Comparison of ENCODE assay signal across 15 cellular contexts in genomic region chr16:70661534-70661917, GRCh38. TPM values are rescaled to one million over a fixed set of nuclear protein-coding genes. Genes with fewer than 3 reads are reported as not detected.
DNase-seq lines count a peak whose midpoint lies in the region; ATAC-seq and TF ChIP-seq lines count a peak whose summit lies in the region.
"Had no signal": no experiment of that assay in that cellular context is flagged by ENCODE, and none has a peak within 500 bp of the region (broad histone marks: within the 10 kb centered on the region; RNA-seq: fewer than 3 reads in every experiment).

No MANE protein-coding gene starts in this region.

- peaks cover under 1% of the 10 kb centered on the region for H3K9me3 Mint-ChIP-seq in mesothelial cell of epicardium
- H3K9me3 Mint-ChIP-seq: CD8-positive, alpha-beta memory T cell; IgD-negative memory B cell had no signal

- H3K23ac ChIP-seq in IMR-90 (ENCODE audit: low read depth, low read length) = no peak overlapping the region

- H2AK5ac ChIP-seq in IMR-90 (ENCODE audit: low read depth, low read length) = no peak overlapping the region

- no peak overlapping the region for H4K91ac ChIP-seq in IMR-90 (ENCODE audit: insufficient read depth, low read depth, low read length)

- H4K5ac ChIP-seq in IMR-90 (ENCODE audit: low read depth, low read length) = no peak overlapping the region

- ATAC-seq in IMR-90 (ENCODE audit: low read depth) (no peak), GM21786 (IDR thresholded peaks at IDR 0.05; ENCODE audit: unreplicated experiment) (no peak), HG02884 (IDR thresholded peaks at IDR 0.05; ENCODE audit: unreplicated experiment) (no peak)

- H2BK20ac ChIP-seq in IMR-90 (ENCODE audit: low read depth, low read length) = no peak overlapping the region

- no peak overlapping the region for H3K14ac ChIP-seq in IMR-90 (replicated peaks; ENCODE audit: low read depth, low read length)

- dilution Hi-C loops in IMR-90 (cut with HindIII; ENCODE audit: low sequenced_read_pairs, unreplicated experiment) = no loop called here

- H3K4me1 ChIP-seq in IMR-90 (ENCODE audit: control insufficient read depth, insufficient read depth, low read length) (peaks cover 3% of the 10 kb centered on the region; the same call in 1 of the 2 replicates), uterus (peaks cover 0 to 21% of the 10 kb centered on the region in 2 donors)
- H3K4me1 ChIP-seq: BLaER1 had no signal

- H3K56ac ChIP-seq in IMR-90 (ENCODE audit: extremely low read depth, insufficient read depth, low read length) = no peak overlapping the region

- no peak overlapping the region for H2BK120ac ChIP-seq in IMR-90 (ENCODE audit: low read depth, low read length)

- H4K20me1 ChIP-seq in IMR-90 (ENCODE audit: insufficient read depth, low read length) = peaks cover 52% of the 10 kb centered on the region

- peaks cover 8% of the 10 kb centered on the region for H3K4me1 Mint-ChIP-seq in mesothelial cell of epicardium
- H3K4me1 Mint-ChIP-seq: CD8-positive, alpha-beta memory T cell; IgD-negative memory B cell had no signal

- H3K27me3 ChIP-seq in IMR-90 (ENCODE audit: control insufficient read depth, insufficient read depth, low read length) (no peaks in the 10 kb centered on the region), uterus (no peaks in the 10 kb centered on the region)
- H3K27me3 ChIP-seq: BLaER1 had no signal

- 64% methylated on average over 3 of the region's 17 CpGs; no CpG with 5 or more reads in 1 of the 2 experiments for WGBS in IMR-90 (ENCODE audit: extremely low coverage in 2 of 2, insufficient read length in 1 of 2), 2 experiments

- H3K79me1 ChIP-seq in IMR-90 (ENCODE audit: low read depth in 1 of 2, low read length in 2 of 2) = peaks cover 0 to 35% of the 10 kb centered on the region in 2 experiments; a peak in 3 of 4 replicates

- no peak overlapping the region for H2BK15ac ChIP-seq in IMR-90 (ENCODE audit: low read depth, low read length)

- H2BK5ac ChIP-seq in IMR-90 (ENCODE audit: low read depth, low read length, poor library complexity, severe bottlenecking) = no peak overlapping the region

- peak overlapping the region; percentile 66 for H2AK9ac ChIP-seq in IMR-90 (replicated peaks; ENCODE audit: low read depth, low read length, poor library complexity)

- H3K4me3 Mint-ChIP-seq in mesothelial cell of epicardium = no peak overlapping the region
- H3K4me3 Mint-ChIP-seq: CD8-positive, alpha-beta memory T cell; IgD-negative memory B cell had no signal

- no TSS peak for BruUV-seq in IMR-90 (replicated peaks; lab: Mats Ljungman, UMichigan)

- POLR2A ChIA-PET in IMR-90 (lab: Charles Lee; ENCODE audit: unreplicated experiment) = no interaction called here

- H3K27ac ChIP-seq in IMR-90 (ENCODE audit: insufficient read depth, low read length) (no peak overlapping the region), coronary artery (peak overlapping the region; percentile 42 to 58), uterus (peak overlapping the region; percentile 65 to 69)
- H3K27ac ChIP-seq: BLaER1 had no signal

- H3K36me3 ChIP-seq in IMR-90 (ENCODE audit: control insufficient read depth, insufficient read depth, low read length) (peaks cover 43% of the 10 kb centered on the region), uterus (no peaks in the 10 kb centered on the region)

- no peak overlapping the region for H2AFZ ChIP-seq in IMR-90 (replicated peaks; ENCODE audit: low read length, poor library complexity)

- TF ChIP-seq POLR2A in IMR-90 (IDR thresholded peaks at IDR 0.05; ENCODE audit: low read depth, low read length) (no peak), uterus (IDR thresholded peaks at IDR 0.05) (no peak)

- no peak for TF ChIP-seq RAD21 in IMR-90 (IDR thresholded peaks at IDR 0.05; ENCODE audit: low read length)

- no peaks in the 10 kb centered on the region for H3K9me3 ChIP-seq in IMR-90 (ENCODE audit: control insufficient read depth, insufficient read depth, low read length)
- no peaks in the 10 kb centered on the region for H3K9me3 ChIP-seq in uterus
- H3K9me3 ChIP-seq: BLaER1 had no signal

- CTCF ChIA-PET in IMR-90 (lab: Yijun Ruan, JAX) = interaction anchor here (1.2 kb wide), 1 partner anchor 110 kb away, joined by 3 read pairs; no protein-coding TSS in a partner anchor

- no peak overlapping the region for H3K9ac ChIP-seq in IMR-90 (ENCODE audit: low read depth, low read length)
- H3K9ac ChIP-seq: BLaER1 had no signal

- intact Hi-C loops in IMR-90 (cut with micrococcal nuclease) = no loop called here
- intact Hi-C loops in uterus (cut with DNase I; ENCODE audit: low total_unique reads) = no loop called here

- no peak overlapping the region for H3K4me2 ChIP-seq in IMR-90 (ENCODE audit: low read depth, low read length)
- H3K4me2 ChIP-seq: BLaER1 had no signal

- H3K9me1 ChIP-seq in IMR-90 (ENCODE audit: insufficient read depth, low read length) = no peaks in the 10 kb centered on the region

- no peak overlapping the region for H3K18ac ChIP-seq in IMR-90 (ENCODE audit: low read depth, low read length)

- H3K4ac ChIP-seq in IMR-90 (ENCODE audit: low read depth, low read length) = no peak overlapping the region

- in situ Hi-C loops in IMR-90 (cut with MboI; ENCODE audit: low sequenced_read_pairs) = no loop called here

- H4K8ac ChIP-seq in IMR-90 (ENCODE audit: low read depth in 2 of 2, low read length in 2 of 2) = no peak overlapping the region

- DNase-seq in IMR-90 (no peak), coronary artery (ENCODE audit: low spot score) (no peak), mesothelial cell of epicardium (ENCODE audit: low spot score in 2 of 2, unreplicated experiment in 2 of 2) (no peak), uterus (peak in 1 of 2 donors; percentile 43), GM10266 (ENCODE audit: extremely low spot score) (no peak)
- DNase-seq: CD8-positive, alpha-beta memory T cell; HCEC 1CT; NCI-H2107; NCI-H446 treated with DMSO at 0.1 percent for 48 hours; NCI-H748 treated with DMSO at 0.1 percent for 48 hours; SHP77 had no signal

- H3K27me3 Mint-ChIP-seq in mesothelial cell of epicardium (ENCODE audit: low read depth) = no peaks in the 10 kb centered on the region
- H3K27me3 Mint-ChIP-seq: IgD-negative memory B cell had no signal

- peaks cover 10% of the 10 kb centered on the region for H3K36me3 Mint-ChIP-seq in mesothelial cell of epicardium

- peak overlapping the region; percentile 39 for H3K27ac Mint-ChIP-seq in mesothelial cell of epicardium
- H3K27ac Mint-ChIP-seq: IgD-negative memory B cell had no signal

- TF ChIP-seq CTCF in IMR-90 (conservative IDR thresholded peaks at IDR 0.05; ENCODE audit: low read depth, low read length) (no peak), coronary artery (IDR thresholded peaks at IDR 0.05) (no peak), mesothelial cell of epicardium (IDR thresholded peaks at IDR 0.05; ENCODE audit: unreplicated experiment) (no peak), uterus (IDR thresholded peaks at IDR 0.05) (no peak), GM10266 (IDR thresholded peaks at IDR 0.05; ENCODE audit: control insufficient read depth, insufficient read depth, low read depth, missing control alignments) (no peak)

- H3K4me3 ChIP-seq in IMR-90 (ENCODE audit: insufficient read depth, low read depth, low read length) (no peak overlapping the region), coronary artery (no peak overlapping the region), uterus (no peak overlapping the region)
- H3K4me3 ChIP-seq: BLaER1 had no signal

TF ChIP-seq in IMR-90, 13 proteins besides CTCF, POLR2A, EP300 and RAD21 (continues in another document):
- no peak for TF ChIP-seq NFE2L2 (IDR thresholded peaks at IDR 0.05; ENCODE audit: low read depth, low read length)
- TF ChIP-seq ELK1 (IDR thresholded peaks at IDR 0.05; ENCODE audit: borderline replicate concordance, low read depth, low read length) = no peak
- no peak for TF ChIP-seq CHD1 (IDR thresholded peaks at IDR 0.05; ENCODE audit: low read depth, low read length)
- no peak for TF ChIP-seq RFX5 (IDR thresholded peaks at IDR 0.05; ENCODE audit: low read depth, low read length)
- TF ChIP-seq MAZ (IDR thresholded peaks at IDR 0.05; ENCODE audit: borderline replicate concordance, low read depth, low read length) = no peak
- no peak for TF ChIP-seq USF2 (IDR thresholded peaks at IDR 0.05; ENCODE audit: low read depth, low read length)
- no peak for TF ChIP-seq BHLHE40 (IDR thresholded peaks at IDR 0.05; ENCODE audit: low read depth, low read length)
- TF ChIP-seq MAFK (IDR thresholded peaks at IDR 0.05; ENCODE audit: low read depth, low read length) = no peak
- TF ChIP-seq CEBPB (IDR thresholded peaks at IDR 0.05; ENCODE audit: low read depth, low read length) = no peak
- TF ChIP-seq MXI1 (IDR thresholded peaks at IDR 0.05; ENCODE audit: borderline replicate concordance, low read depth, low read length) = no peak
- TF ChIP-seq RCOR1 (IDR thresholded peaks at IDR 0.05; ENCODE audit: insufficient replicate concordance, low read length) = no peak

RNA-seq across cellular contexts. Expression of gene IL34, which starts 15.2 kb away (rescaled TPM):
- total RNA-seq in IMR-90 (2012; rRNA removed) (1.1 and 1.3 TPM in 2 replicates), mesothelial cell of epicardium (1.3 to 2.1 TPM (median 1.4 TPM) in 3 replicates), uterus (1 to 10 TPM in 3 of 4 donors, not detected in 1; 3.3 to 9.4 (median 9.0) TPM)
- polyA plus RNA-seq in IMR-90 (2012; rRNA removed) = 2.0 and 2.5 TPM in 2 replicates
- polyA plus RNA-seq in IMR-90 (2012; cell fraction: cytosol; rRNA removed) = 2.1 and 4.5 TPM in 2 replicates
- 2.3 and 2.9 TPM in 2 replicates for polyA plus RNA-seq in IMR-90 (2012; cell fraction: nucleus; rRNA removed; ENCODE audit: low replicate concordance)
- total RNA-seq: CD8-positive, alpha-beta memory T cell had no signal
- polyA plus RNA-seq: CD8-positive, alpha-beta memory T cell; IgD-negative memory B cell had no signal

RNA-seq across cellular contexts. Expression of gene MTSS2, which starts 24.3 kb away (rescaled TPM):
- total RNA-seq in IMR-90 (2012; rRNA removed) = 8.9 and 9.1 TPM in 2 replicates
- polyA plus RNA-seq in IMR-90 (2012; rRNA removed) = 86.2 and 108 TPM in 2 replicates
- polyA plus RNA-seq in IMR-90 (2012; cell fraction: cytosol; rRNA removed) = 69.9 and 88.4 TPM in 2 replicates
- 148 and 251 TPM in 2 replicates for polyA plus RNA-seq in IMR-90 (2012; cell fraction: nucleus; rRNA removed; ENCODE audit: low replicate concordance)
- 100 to 104 TPM (median 102 TPM) in 3 replicates for total RNA-seq in mesothelial cell of epicardium
- 100 to 1,000 TPM in 1 of 4 donors, 10 to 100 TPM in 3; 11.2 to 142 (median 18.2) TPM for total RNA-seq in uterus
- polyA plus RNA-seq: CD8-positive, alpha-beta memory T cell had no signal
